Comparison of ENCODE assay signal across 18 cellular contexts in genomic region chr10:11608159-11608966, GRCh38. TPM values are rescaled to one million over a fixed set of nuclear protein-coding genes. Genes with fewer than 3 reads are reported as not detected.
DNase-seq lines count a peak whose midpoint lies in the region; ATAC-seq, FAIRE-seq and TF ChIP-seq lines count a peak whose summit lies in the region.
"Had no signal": no experiment of that assay in that cellular context is flagged by ENCODE, and none has a peak within 500 bp of the region (broad histone marks: within the 10 kb centered on the region; RNA-seq: fewer than 3 reads in every experiment).

No MANE protein-coding gene starts in this region.

- no peaks in the 10 kb centered on the region for H3K27me3 ChIP-seq in BLaER1 treated with 17β-estradiol and CSF1 and Interleukin-3, amounts not matched to agents 10 nM and 100 nM
- H3K27me3 ChIP-seq in PC-9 (ENCODE audit: insufficient read depth, low read depth) = no peaks in the 10 kb centered on the region
- H3K27me3 ChIP-seq: thyroid gland had no signal

- H3K4me3 ChIP-seq in BLaER1 treated with 17β-estradiol and CSF1 and Interleukin-3, amounts not matched to agents 10 nM and 100 nM = no peak overlapping the region
- H3K4me3 ChIP-seq in PC-9 (no peak overlapping the region), kidney (ENCODE audit: low read length in 2 of 2) (no peak overlapping the region)
- H3K4me3 ChIP-seq: thyroid gland had no signal

- peak overlapping the region; percentile 92 for H3K4me3 Mint-ChIP-seq in memory B cell
- H3K4me3 Mint-ChIP-seq: activated CD4-positive, alpha-beta memory T cell treated with anti-CD3 and anti-CD28 coated beads, Interleukin-2, amount 10 ng/mL, durations not matched to agents 7 days and 5 days; activated T-helper 1 cell treated with anti-CD3 and anti-CD28 coated beads, Interleukin-12 subunit alpha, Interleukin-12 subunit beta, Interleukin-2, Interleukin-4 antibody, amounts not matched to agents 30 ng/mL and 10 ng/mL and 1 ng/mL, durations not matched to agents 14 hours and 24 hours and 36 hours had no signal

- H3K36me3 ChIP-seq in BLaER1 treated with 17β-estradiol and CSF1 and Interleukin-3, amounts not matched to agents 10 nM and 100 nM = peaks cover 0 to 7% (median 0%) of the 10 kb centered on the region in 11 experiments; a peak in 5 of 22 replicates
- H3K36me3 ChIP-seq in PC-9 (ENCODE audit: low read depth) (no peaks in the 10 kb centered on the region), kidney (ENCODE audit: control insufficient read depth in 1 of 2, insufficient read depth in 2 of 2, low read length in 2 of 2) (no peaks in the 10 kb centered on the region)
- H3K36me3 ChIP-seq: thyroid gland had no signal

- no peak for DNase-seq in GM12892 (ENCODE audit: insufficient read length)
- DNase-seq in PC-9 = no peak
- no peak for DNase-seq in memory B cell (ENCODE audit: low spot score in 2 of 2)
- DNase-seq in kidney = no peak
- DNase-seq in NCI-H2171 (lab: John Stamatoyannopoulos, UW) = no peak
- DNase-seq: activated CD4-positive, alpha-beta memory T cell treated with anti-CD3 and anti-CD28 coated beads, Interleukin-2, amount 10 ng/mL, durations not matched to agents 7 days and 5 days; DMS 273 treated with DMSO at 0.1 percent for 48 hours; foreskin melanocyte; NCI-H146; NCI-H524; retina; stimulated activated CD4-positive, alpha-beta T cell treated with anti-CD3 and anti-CD28 coated beads, Interleukin-1b, Interleukin-23, amount 100 ng/mL, for 48 hours; thyroid gland had no signal

- POLR2A ChIA-PET in PC-9 (lab: Charles Lee; ENCODE audit: unreplicated experiment) = no interaction called here

- no peaks in the 10 kb centered on the region for H3K27me3 Mint-ChIP-seq in memory B cell

- peaks cover 75% of the 10 kb centered on the region for H3K79me2 ChIP-seq in PC-9 (ENCODE audit: low read depth)

- H3K9me2 ChIP-seq in PC-9 (ENCODE audit: insufficient read depth) = no peaks in the 10 kb centered on the region

- no peak for TF ChIP-seq CTCF in PC-9 (conservative IDR thresholded peaks at IDR 0.05)
- no peak for TF ChIP-seq CTCF in kidney (IDR thresholded peaks at IDR 0.05; ENCODE audit: borderline replicate concordance, extremely low read depth, insufficient read depth)

- BruUV-seq in PC-9 (replicated peaks; lab: Mats Ljungman, UMichigan) = no TSS peak

- H3K4me1 ChIP-seq in BLaER1 treated with 17β-estradiol and CSF1 and Interleukin-3, amounts not matched to agents 10 nM and 100 nM = peaks cover 34 to 61% (median 41%) of the 10 kb centered on the region in 10 experiments
- H3K4me1 ChIP-seq in PC-9 (replicated peaks; ENCODE audit: insufficient read depth) (peaks cover 39% of the 10 kb centered on the region), kidney (ENCODE audit: control insufficient read depth in 1 of 2, insufficient read depth in 1 of 2, low read depth in 1 of 2, low read length in 2 of 2) (peaks cover 7% of the 10 kb centered on the region in 2 donors)

- ATAC-seq in memory B cell (ENCODE audit: low read depth) = no peak
- no peak for ATAC-seq in HG02852 (IDR thresholded peaks at IDR 0.05; ENCODE audit: unreplicated experiment)
- no peak for ATAC-seq in GM21576 (IDR thresholded peaks at IDR 0.05; ENCODE audit: unreplicated experiment)
- ATAC-seq: Right ventricle myocardium inferior had no signal

- CTCF ChIA-PET in PC-9 (lab: Charles Lee) = interaction anchor here (1.1 kb wide), 1 partner anchor 19 kb away, joined by 4 read pairs; no protein-coding TSS in a partner anchor

- H3F3A ChIP-seq in PC-9 (ENCODE audit: insufficient read depth, low read depth) = peaks cover 18% of the 10 kb centered on the region

- FAIRE-seq in GM12892 (lab: Jason Lieb, UNC) = peak; percentile 71
- no peak for FAIRE-seq in kidney (lab: Jason Lieb, UNC)

- no peak overlapping the region; a peak in 1 of 22 replicates for H3K27ac ChIP-seq in BLaER1 treated with 17β-estradiol and CSF1 and Interleukin-3, amounts not matched to agents 10 nM and 100 nM
- no peak overlapping the region for H3K27ac ChIP-seq in PC-9
- H3K27ac ChIP-seq in kidney (ENCODE audit: low read depth in 2 of 2, low read length in 2 of 2) = no peak overlapping the region
- H3K27ac ChIP-seq: thyroid gland had no signal

- no peak overlapping the region for H2AFZ ChIP-seq in PC-9

- intact Hi-C loops in PC-9 (cut with micrococcal nuclease; ENCODE audit: unreplicated experiment) = no loop called here
- intact Hi-C loops in kidney (cut with DNase I) = no loop called here

- no peak for TF ChIP-seq POLR2A in GM12892 (IDR thresholded peaks at IDR 0.05; ENCODE audit: low read depth, low read length)

- H3K4me1 Mint-ChIP-seq in memory B cell = peaks cover 53% of the 10 kb centered on the region

- peaks cover 0 to 23% (median 10%) of the 10 kb centered on the region in 11 experiments; a peak in 8 of 22 replicates for H3K9me3 ChIP-seq in BLaER1 treated with 17β-estradiol and CSF1 and Interleukin-3, amounts not matched to agents 10 nM and 100 nM (replicated peaks in 1 of 11)
- H3K9me3 ChIP-seq in PC-9 (ENCODE audit: insufficient read depth, low read depth) (no peaks in the 10 kb centered on the region), kidney (ENCODE audit: control insufficient read depth in 1 of 2, low read length in 2 of 2) (no peaks in the 10 kb centered on the region)
- H3K9me3 ChIP-seq: thyroid gland had no signal

- peaks cover 0 to 41% (median 13%) of the 10 kb centered on the region in 11 experiments; a peak in 10 of 22 replicates for H4K20me1 ChIP-seq in BLaER1 treated with 17β-estradiol and CSF1 and Interleukin-3, amounts not matched to agents 10 nM and 100 nM
- H4K20me1 ChIP-seq in PC-9 (ENCODE audit: insufficient read depth) = no peaks in the 10 kb centered on the region

- peaks cover 4% of the 10 kb centered on the region for H3K36me3 Mint-ChIP-seq in memory B cell

- H3K9me3 Mint-ChIP-seq in memory B cell = no peaks in the 10 kb centered on the region
- H3K9me3 Mint-ChIP-seq: activated CD4-positive, alpha-beta memory T cell treated with anti-CD3 and anti-CD28 coated beads, Interleukin-2, amount 10 ng/mL, durations not matched to agents 7 days and 5 days; activated T-helper 1 cell treated with anti-CD3 and anti-CD28 coated beads, Interleukin-12 subunit alpha, Interleukin-12 subunit beta, Interleukin-2, Interleukin-4 antibody, amounts not matched to agents 30 ng/mL and 10 ng/mL and 1 ng/mL, durations not matched to agents 14 hours and 24 hours and 36 hours had no signal

- no peak overlapping the region for H3K9ac ChIP-seq in BLaER1 treated with 17β-estradiol and CSF1 and Interleukin-3, amounts not matched to agents 10 nM and 100 nM
- H3K9ac ChIP-seq in kidney (ENCODE audit: low read length in 2 of 2) = no peak overlapping the region

- peak overlapping the region; percentile 71 to 92 (median 82) for H3K4me2 ChIP-seq in BLaER1 treated with 17β-estradiol and CSF1 and Interleukin-3, amounts not matched to agents 10 nM and 100 nM
- H3K4me2 ChIP-seq in PC-9 = peak overlapping the region; percentile 95

- peak overlapping the region; percentile 89 for H3K27ac Mint-ChIP-seq in memory B cell
- H3K27ac Mint-ChIP-seq: activated CD4-positive, alpha-beta memory T cell treated with anti-CD3 and anti-CD28 coated beads, Interleukin-2, amount 10 ng/mL, durations not matched to agents 7 days and 5 days; activated T-helper 1 cell treated with anti-CD3 and anti-CD28 coated beads, Interleukin-12 subunit alpha, Interleukin-12 subunit beta, Interleukin-2, Interleukin-4 antibody, amounts not matched to agents 30 ng/mL and 10 ng/mL and 1 ng/mL, durations not matched to agents 14 hours and 24 hours and 36 hours had no signal

RNA-seq across cellular contexts. Expression of gene USP6NL, which starts 3.1 kb away (rescaled TPM):
- 10.6 TPM for polyA plus RNA-seq in GM12892 (2012; ENCODE audit: missing spikeins)
- total RNA-seq in PC-9 (2021) = 16.8 and 22.1 TPM in 2 replicates
- total RNA-seq in kidney = 17.7 TPM
- polyA plus RNA-seq in kidney (ENCODE audit: insufficient read depth, low read depth, low replicate concordance) = 4.5 TPM
